ENCODE assay signal across 15 cellular contexts in the genomic region with DNA sequence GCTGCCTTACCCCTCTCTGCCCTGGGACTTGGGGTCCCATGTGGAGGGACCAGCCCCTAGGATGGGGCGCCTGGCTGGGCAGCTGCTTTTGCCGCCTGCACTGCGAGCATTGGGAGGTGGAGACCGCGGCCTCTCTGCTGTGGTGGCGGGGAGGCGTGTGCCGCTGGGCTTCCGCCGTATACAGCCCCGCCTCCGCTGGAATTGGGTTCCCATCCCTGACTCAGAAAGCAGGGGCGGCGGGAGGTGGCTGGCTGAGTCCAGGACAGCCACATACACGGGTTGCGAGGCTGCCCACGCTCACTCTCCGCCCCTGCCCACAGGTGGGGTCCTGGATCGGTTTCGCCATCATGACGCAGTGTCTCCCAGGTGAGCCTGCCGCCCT. TPM values are rescaled to one million over a fixed set of nuclear protein-coding genes. Genes with fewer than 3 reads are reported as not detected.
DNase-seq lines count a peak whose midpoint lies in the region; ATAC-seq and TF ChIP-seq lines count a peak whose summit lies in the region.
"Had no signal": no experiment of that assay in that cellular context is flagged by ENCODE, and none has a peak within 500 bp of the region (broad histone marks: within the 10 kb centered on the region; RNA-seq: fewer than 3 reads in every experiment).

No MANE protein-coding gene starts in this region.

- no peak for TF ChIP-seq RAD21 in IMR-90 (IDR thresholded peaks at IDR 0.05; ENCODE audit: low read length)

- no TSS peak for BruUV-seq in IMR-90 (replicated peaks; lab: Mats Ljungman, UMichigan)

- H3K56ac ChIP-seq in IMR-90 (ENCODE audit: extremely low read depth, insufficient read depth, low read length): no peak overlapping the region

- H4K20me1 ChIP-seq in IMR-90 (ENCODE audit: insufficient read depth, low read length): 0 out of 2 replicates have a peak, but pooled peaks cover 4% of the 10 kb centered on the region

- H3K27ac ChIP-seq in IMR-90 (ENCODE audit: insufficient read depth, low read length): no peak overlapping the region

- H3K4me2 ChIP-seq in IMR-90 (ENCODE audit: low read depth, low read length): no peak overlapping the region

- H3K4me3 ChIP-seq in IMR-90 (ENCODE audit: insufficient read depth, low read depth, low read length) (no peak overlapping the region), iPS-15b (ENCODE audit: low read depth, low read length) (peak overlapping the region; percentile 18)

- CTCF ChIA-PET in IMR-90 (lab: Yijun Ruan, JAX): no interaction called here

- H3K9ac ChIP-seq in IMR-90 (ENCODE audit: low read depth, low read length): no peak overlapping the region
- H3K9ac ChIP-seq in iPS-15b (ENCODE audit: low read depth, low read length): no peak overlapping the region

- no peak overlapping the region for H2AK9ac ChIP-seq in IMR-90 (replicated peaks; ENCODE audit: low read depth, low read length, poor library complexity)

- no peak overlapping the region for H2AK5ac ChIP-seq in IMR-90 (ENCODE audit: low read depth, low read length)

- 95% methylated on average over 18 of the region's 22 CpGs; no CpG with 5 or more reads in 1 of the 2 experiments for WGBS in IMR-90 (ENCODE audit: extremely low coverage in 2 of 2, insufficient read length in 1 of 2), 2 experiments

- no peak for TF ChIP-seq CTCF in IMR-90 (conservative IDR thresholded peaks at IDR 0.05; ENCODE audit: low read depth, low read length)

- H4K5ac ChIP-seq in IMR-90 (ENCODE audit: low read depth, low read length): no peak overlapping the region

- POLR2A ChIA-PET in IMR-90 (lab: Charles Lee; ENCODE audit: unreplicated experiment): no interaction called here

- DNase-seq in AG20443 (ENCODE audit: low spot score) (peak; percentile 7), D341Med (ENCODE audit: low spot score) (peak; percentile 26), IMR-90 (no peak), NCI-H510A treated with DMSO at 0.1 percent for 48 hours (lab: John Stamatoyannopoulos, UW) (no peak), NCI-H1417 (lab: John Stamatoyannopoulos, UW) (no peak), AG08395 (ENCODE audit: low spot score) (no peak)
- DNase-seq: CD4-positive, alpha-beta memory T cell; NCI-H1436 treated with DMSO at 0.1 percent for 48 hours; NCI-H2081 treated with DMSO at 0.1 percent for 48 hours; NCI-H345; PC-3; T-helper 1 cell had no signal

- H2BK20ac ChIP-seq in IMR-90 (ENCODE audit: low read depth, low read length): no peak overlapping the region

- dilution Hi-C loops in IMR-90 (cut with HindIII; ENCODE audit: low sequenced_read_pairs, unreplicated experiment): no loop called here

- H3K27me3 ChIP-seq in IMR-90 (ENCODE audit: control insufficient read depth, insufficient read depth, low read length) (no peaks in the 10 kb centered on the region), iPS-15b (ENCODE audit: control insufficient read depth, insufficient read depth, low read length) (no peaks in the 10 kb centered on the region)

- H3K9me3 ChIP-seq in IMR-90 (ENCODE audit: control insufficient read depth, insufficient read depth, low read length): no peaks in the 10 kb centered on the region
- no peaks in the 10 kb centered on the region for H3K9me3 ChIP-seq in iPS-15b (ENCODE audit: control insufficient read depth, insufficient read depth, low read length)

- no peak overlapping the region for H3K23ac ChIP-seq in IMR-90 (ENCODE audit: low read depth, low read length)

- H3K14ac ChIP-seq in IMR-90 (replicated peaks; ENCODE audit: low read depth, low read length): no peak overlapping the region

- peaks cover 5% of the 10 kb centered on the region; the same call in 1 of the 2 replicates for H3K4me1 ChIP-seq in IMR-90 (ENCODE audit: control insufficient read depth, insufficient read depth, low read length)
- H3K4me1 ChIP-seq in iPS-15b (ENCODE audit: control insufficient read depth, insufficient read depth, low read length): peaks cover 11% of the 10 kb centered on the region

- ATAC-seq in IMR-90 (ENCODE audit: low read depth) (no peak), GM21528 (IDR thresholded peaks at IDR 0.05; ENCODE audit: low FRiP score, unreplicated experiment) (no peak)

- 0 out of 2 replicates have a peak, but pooled peaks cover 5% of the 10 kb centered on the region for H3K9me1 ChIP-seq in IMR-90 (ENCODE audit: insufficient read depth, low read length)

- H2BK5ac ChIP-seq in IMR-90 (ENCODE audit: low read depth, low read length, poor library complexity, severe bottlenecking): no peak overlapping the region

- in situ Hi-C loops in IMR-90 (cut with MboI; ENCODE audit: low sequenced_read_pairs): loop anchor here (25.0 kb wide), 1 partner anchor 872 kb away; a partner anchor contains a TSS

- H3K79me1 ChIP-seq in IMR-90 (ENCODE audit: low read depth in 1 of 2, low read length in 2 of 2): peaks cover 15 to 29% of the 10 kb centered on the region in 2 experiments

- H2BK120ac ChIP-seq in IMR-90 (ENCODE audit: low read depth, low read length): no peak overlapping the region

- peak overlapping the region; percentile 32 for H2AFZ ChIP-seq in IMR-90 (replicated peaks; ENCODE audit: low read length, poor library complexity)

- no peak overlapping the region for H2BK15ac ChIP-seq in IMR-90 (ENCODE audit: low read depth, low read length)

- no peak overlapping the region for H3K4ac ChIP-seq in IMR-90 (ENCODE audit: low read depth, low read length)

- TF ChIP-seq POLR2A in IMR-90 (IDR thresholded peaks at IDR 0.05; ENCODE audit: low read depth, low read length): no peak

- intact Hi-C loops in IMR-90 (cut with micrococcal nuclease): no loop called here

- H4K8ac ChIP-seq in IMR-90 (ENCODE audit: low read depth in 2 of 2, low read length in 2 of 2): no peak overlapping the region

- no peak overlapping the region for H4K91ac ChIP-seq in IMR-90 (ENCODE audit: insufficient read depth, low read depth, low read length)

- H3K36me3 ChIP-seq in IMR-90 (ENCODE audit: control insufficient read depth, insufficient read depth, low read length) (peaks cover 17% of the 10 kb centered on the region), iPS-15b (ENCODE audit: control insufficient read depth, insufficient read depth, low read length) (peaks cover 15% of the 10 kb centered on the region)

- H3K18ac ChIP-seq in IMR-90 (ENCODE audit: low read depth, low read length): no peak overlapping the region

TF ChIP-seq in IMR-90, 13 proteins besides CTCF, POLR2A, EP300 and RAD21:
- no peak for TF ChIP-seq RCOR1 (IDR thresholded peaks at IDR 0.05; ENCODE audit: insufficient replicate concordance, low read length)
- TF ChIP-seq NFE2L2 (IDR thresholded peaks at IDR 0.05; ENCODE audit: low read depth, low read length): no peak
- no peak for TF ChIP-seq CEBPB (IDR thresholded peaks at IDR 0.05; ENCODE audit: low read depth, low read length)
- no peak for TF ChIP-seq MAFK (IDR thresholded peaks at IDR 0.05; ENCODE audit: low read depth, low read length)
- no peak for TF ChIP-seq BHLHE40 (IDR thresholded peaks at IDR 0.05; ENCODE audit: low read depth, low read length)
- no peak for TF ChIP-seq SMC3 (IDR thresholded peaks at IDR 0.05; ENCODE audit: low read depth, low read length)
- TF ChIP-seq FOS (IDR thresholded peaks at IDR 0.05; ENCODE audit: low read depth, low read length): no peak
- TF ChIP-seq CHD1 (IDR thresholded peaks at IDR 0.05; ENCODE audit: low read depth, low read length): no peak
- no peak for TF ChIP-seq MXI1 (IDR thresholded peaks at IDR 0.05; ENCODE audit: borderline replicate concordance, low read depth, low read length)

RNA-seq across cellular contexts. Expression of a gene that starts 6.6 kb away (rescaled TPM):
- total RNA-seq in IMR-90 (2012; rRNA removed): 337 and 436 TPM in 2 replicates
- 523 and 591 TPM in 2 replicates for polyA plus RNA-seq in IMR-90 (2012; rRNA removed)
- polyA plus RNA-seq in IMR-90 (2012; cell fraction: cytosol; rRNA removed): 616 and 949 TPM in 2 replicates
- polyA plus RNA-seq in IMR-90 (2012; cell fraction: nucleus; rRNA removed; ENCODE audit: low replicate concordance): 86.4 and 295 TPM in 2 replicates

RNA-seq across cellular contexts. Expression of a gene that starts 17.6 kb away (rescaled TPM):
- total RNA-seq in IMR-90 (2012; rRNA removed): not detected in 2 replicates
- polyA plus RNA-seq in IMR-90 (2012; rRNA removed): 0.05 TPM in 1 of 2 replicates, not detected in the other
- not detected in 2 replicates for polyA plus RNA-seq in IMR-90 (2012; cell fraction: cytosol; rRNA removed)
- 0.10 and 0.11 TPM in 2 replicates for polyA plus RNA-seq in IMR-90 (2012; cell fraction: nucleus; rRNA removed; ENCODE audit: low replicate concordance)
- total RNA-seq: A673; CD4-positive, alpha-beta memory T cell; PC-3 had no signal

RNA-seq across cellular contexts. Expression of a gene that starts 35.9 kb away (rescaled TPM):
- 35.8 and 46.2 TPM in 2 replicates for total RNA-seq in IMR-90 (2012; rRNA removed)
- 81.2 and 102 TPM in 2 replicates for polyA plus RNA-seq in IMR-90 (2012; rRNA removed)
- polyA plus RNA-seq in IMR-90 (2012; cell fraction: cytosol; rRNA removed): 74.3 and 124 TPM in 2 replicates
- 111 and 215 TPM in 2 replicates for polyA plus RNA-seq in IMR-90 (2012; cell fraction: nucleus; rRNA removed; ENCODE audit: low replicate concordance)

RNA-seq across cellular contexts. Expression of a gene that starts 47.1 kb away (rescaled TPM):
- 82.5 and 88.2 TPM in 2 replicates for total RNA-seq in IMR-90 (2012; rRNA removed)
- polyA plus RNA-seq in IMR-90 (2012; rRNA removed): 91.1 and 95.4 TPM in 2 replicates
- polyA plus RNA-seq in IMR-90 (2012; cell fraction: cytosol; rRNA removed): 73.4 and 172 TPM in 2 replicates
- 38.3 and 63.8 TPM in 2 replicates for polyA plus RNA-seq in IMR-90 (2012; cell fraction: nucleus; rRNA removed; ENCODE audit: low replicate concordance)

Comparison
In these comparisons a context has a peak if more than half of its experiments do, and no peak if none do; other contexts are left out.
1. DNase-seq: peak in AG20443 (single experiment) and D341Med (single experiment); none in IMR-90 (single experiment), NCI-H510A treated with DMSO at 0.1 percent for 48 hours (single experiment), NCI-H1417 (0 of 3) and AG08395 (single experiment).